1 cellular context compared by ENCODE assay signal in genomic region chr7:69906309-69906995, GRCh38.
TF ChIP-seq lines count a peak whose summit lies in the region.

No MANE protein-coding gene starts in this region.

TF ChIP-seq in GM12878, 131 proteins besides CTCF, POLR2A, EP300 and RAD21 (continued from another document and continues in another):
- no peak for TF ChIP-seq CBX3 (IDR thresholded peaks at IDR 0.05; ENCODE audit: borderline replicate concordance, low read depth)
- TF ChIP-seq SREBF1 (IDR thresholded peaks at IDR 0.05; ENCODE audit: low read length): no peak
- TF ChIP-seq ASH2L (IDR thresholded peaks at IDR 0.05; ENCODE audit: borderline replicate concordance, low read depth): no peak
- peak; percentile 94 for TF ChIP-seq EED (IDR thresholded peaks at IDR 0.05; ENCODE audit: low read depth)
- peak; percentile 97 for TF ChIP-seq CBFB (IDR thresholded peaks at IDR 0.05; ENCODE audit: low read depth)
- no peak for TF ChIP-seq EZH2 (IDR thresholded peaks at IDR 0.05; ENCODE audit: borderline replicate concordance, control insufficient read depth, low read depth, low read length)
- no peak for TF ChIP-seq ZZZ3 (IDR thresholded peaks at IDR 0.05; ENCODE audit: control insufficient read depth, insufficient read length, low read depth)
- no peak; the same call in 1 of the 2 replicates for TF ChIP-seq ZNF687 (IDR thresholded peaks at IDR 0.05)
- peak; percentile 90 for TF ChIP-seq RELB (IDR thresholded peaks at IDR 0.05; ENCODE audit: low read depth)
- peak; percentile 93 for TF ChIP-seq GATAD2B (conservative IDR thresholded peaks at IDR 0.05; ENCODE audit: low read depth)
- TF ChIP-seq TCF12 (IDR thresholded peaks at IDR 0.05; ENCODE audit: low read depth, low read length): peak; percentile 98
- no peak for TF ChIP-seq USF2 (IDR thresholded peaks at IDR 0.05; ENCODE audit: borderline replicate concordance, low read depth, low read length)
- TF ChIP-seq POLR2AphosphoS2 (IDR thresholded peaks at IDR 0.05; ENCODE audit: low read depth, low read length): no peak
- peak; percentile 93 for TF ChIP-seq CREM (IDR thresholded peaks at IDR 0.05; ENCODE audit: low read depth)
- peak; percentile 99 for TF ChIP-seq MTA2 (IDR thresholded peaks at IDR 0.05; ENCODE audit: low read depth)
- peak; percentile 88 for TF ChIP-seq SPI1 (IDR thresholded peaks at IDR 0.05; ENCODE audit: borderline replicate concordance, insufficient read depth, low read depth, low read length)
- TF ChIP-seq E2F4 (IDR thresholded peaks at IDR 0.05; ENCODE audit: low read depth, low read length): no peak
- no peak for TF ChIP-seq CUX1 (IDR thresholded peaks at IDR 0.05; ENCODE audit: insufficient replicate concordance, low read depth, low read length)
- TF ChIP-seq HDGF (IDR thresholded peaks at IDR 0.05): peak; percentile 50
- no peak for TF ChIP-seq SREBF2 (IDR thresholded peaks at IDR 0.05; ENCODE audit: low read length)
- peak; percentile 90 for TF ChIP-seq TBL1XR1 (IDR thresholded peaks at IDR 0.05; ENCODE audit: low read depth, low read length)
- peak in 1 of 2 experiments; percentile 71; a peak in 1 of 3 replicates for TF ChIP-seq EGR1 (IDR thresholded peaks at IDR 0.05; ENCODE audit: borderline replicate concordance in 1 of 2, low read depth in 2 of 2, low read length in 2 of 2)
- TF ChIP-seq E2F8 (IDR thresholded peaks at IDR 0.05; ENCODE audit: low read depth, partially characterized antibody): no peak
- peak; percentile 95 for TF ChIP-seq BCL11A (IDR thresholded peaks at IDR 0.05; ENCODE audit: low read depth, low read length)
- TF ChIP-seq NRF1 (conservative IDR thresholded peaks at IDR 0.05; ENCODE audit: low read depth, low read length): no peak
- peak; percentile 92 for TF ChIP-seq DPF2 (IDR thresholded peaks at IDR 0.05)
- peak; percentile 61 for TF ChIP-seq CREB1 (IDR thresholded peaks at IDR 0.05; ENCODE audit: low read depth)
- TF ChIP-seq ZBTB11 (CRISPR knock-in tag; IDR thresholded peaks at IDR 0.05): no peak
- no peak for TF ChIP-seq NFXL1 (IDR thresholded peaks at IDR 0.05; ENCODE audit: borderline replicate concordance)
- peak; percentile 46; the same call in 1 of the 2 replicates for TF ChIP-seq CHD1 (IDR thresholded peaks at IDR 0.05; ENCODE audit: low read depth, low read length)
- TF ChIP-seq TAF1 (IDR thresholded peaks at IDR 0.05; ENCODE audit: borderline replicate concordance, low read depth, low read length): no peak
- TF ChIP-seq SMAD5 (IDR thresholded peaks at IDR 0.05; ENCODE audit: low read depth): no peak
- TF ChIP-seq ZBTB4 (CRISPR knock-in tag; IDR thresholded peaks at IDR 0.05): no peak
- TF ChIP-seq SIN3A (IDR thresholded peaks at IDR 0.05; ENCODE audit: low read depth, low read length): no peak
- no peak for TF ChIP-seq SRF (IDR thresholded peaks at IDR 0.05; ENCODE audit: low read depth in 2 of 2, low read length in 2 of 2)
